Comparison of ENCODE assay signal across 24 cellular contexts in the genomic region with DNA sequence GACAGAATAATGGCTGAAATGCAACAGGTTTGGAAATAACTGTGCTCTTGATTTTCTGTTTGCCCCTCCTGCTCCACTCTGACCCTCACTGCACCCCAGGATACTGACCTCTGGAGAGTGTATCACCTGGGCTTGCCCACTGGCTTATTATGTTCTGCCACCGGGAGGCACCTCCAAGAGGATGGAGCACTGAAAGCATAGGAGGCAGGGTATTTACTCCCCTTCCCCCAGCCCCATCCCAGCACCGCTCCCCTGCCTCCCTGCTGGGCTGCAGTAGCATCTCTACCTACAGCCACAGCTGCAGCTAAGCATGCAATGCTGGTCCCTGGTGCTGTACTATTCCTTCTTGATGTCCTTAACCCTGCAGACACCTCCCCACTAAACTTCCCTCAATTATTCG. TPM values are rescaled to one million over a fixed set of nuclear protein-coding genes. Genes with fewer than 3 reads are reported as not detected.
DNase-seq lines count a peak whose midpoint lies in the region; ATAC-seq, FAIRE-seq and TF ChIP-seq lines count a peak whose summit lies in the region.
"Had no signal": no experiment of that assay in that cellular context is flagged by ENCODE, and none has a peak within 500 bp of the region (broad histone marks: within the 10 kb centered on the region; RNA-seq: fewer than 3 reads in every experiment).

No MANE protein-coding gene starts in this region.

- no peak overlapping the region for H3K4me2 ChIP-seq in HepG2 (ENCODE audit: low read depth, low read length)

- no peaks in the 10 kb centered on the region for H3K27me3 ChIP-seq in HepG2 (ENCODE audit: control insufficient read depth in 1 of 2, insufficient read depth in 2 of 2, low read length in 2 of 2)
- no peaks in the 10 kb centered on the region for H3K27me3 ChIP-seq in right lobe of liver
- H3K27me3 ChIP-seq: MG63 had no signal

- in situ Hi-C loops in HepG2 (cut with HindIII; ENCODE audit: extremely low pct_ligation_motif_present, low pct_unique_long_range_greater_than_20kb) = no loop called here

- no peak for TF ChIP-seq RAD21 in HepG2 (CRISPR knock-in tag; IDR thresholded peaks at IDR 0.05)

- peaks cover 5% of the 10 kb centered on the region for H3K36me3 Mint-ChIP-seq in stimulated activated effector memory CD8-positive, alpha-beta T cell treated with anti-CD3 and anti-CD28 coated beads, Interleukin-12 subunit alpha, Interleukin-12 subunit beta, amount 100 ng/mL, for 72 hours

- H3K27ac ChIP-seq in HepG2 (ENCODE audit: extremely low read length, insufficient read depth, low read length) (no peak overlapping the region), right lobe of liver (no peak overlapping the region)
- H3K27ac ChIP-seq: SK-N-MC had no signal

- CTCF ChIA-PET in HepG2 (lab: Yijun Ruan, JAX; ENCODE audit: low intra/inter-chr PET ratio, low total read pairs) = no interaction called here

- 93% methylated on average over 3 of the region's 3 CpGs for WGBS in HepG2 (ENCODE audit: low lambda C conversion rate)
- WGBS in right lobe of liver (ENCODE audit: insufficient coverage, low coverage, low lambda C conversion rate, missing lambda C conversion rate) = 77% methylated on average over 2 of the region's 3 CpGs
- 77 to 83% methylated on average over 3 of the region's 3 CpGs for WGBS in lower leg skin, 2 donors

- H3K4me3 Mint-ChIP-seq in stimulated activated effector memory CD8-positive, alpha-beta T cell treated with anti-CD3 and anti-CD28 coated beads, Interleukin-12 subunit alpha, Interleukin-12 subunit beta, amount 100 ng/mL, for 72 hours = no peak overlapping the region
- H3K4me3 Mint-ChIP-seq: B cell, CD14-positive monocyte had no signal

- TF ChIP-seq EP300 in HepG2 (IDR thresholded peaks at IDR 0.05; ENCODE audit: low read depth in 2 of 2, low read length in 2 of 2) = no peak
- TF ChIP-seq EP300 in HepG2 (CRISPR knock-in tag; IDR thresholded peaks at IDR 0.05; ENCODE audit: borderline replicate concordance) = no peak

- H3K36me3 ChIP-seq in HepG2 (replicated peaks in 1 of 2; ENCODE audit: control insufficient read depth in 1 of 2, insufficient read depth in 2 of 2, low read length in 2 of 2) (no peaks in the 10 kb centered on the region), right lobe of liver (no peaks in the 10 kb centered on the region)
- H3K36me3 ChIP-seq: HAP-1, MG63 had no signal

- H3K27ac Mint-ChIP-seq in stimulated activated effector memory CD8-positive, alpha-beta T cell treated with anti-CD3 and anti-CD28 coated beads, Interleukin-12 subunit alpha, Interleukin-12 subunit beta, amount 100 ng/mL, for 72 hours = no peak overlapping the region
- H3K27ac Mint-ChIP-seq: B cell had no signal

- H3K9me3 Mint-ChIP-seq in stimulated activated effector memory CD8-positive, alpha-beta T cell treated with anti-CD3 and anti-CD28 coated beads, Interleukin-12 subunit alpha, Interleukin-12 subunit beta, amount 100 ng/mL, for 72 hours = no peaks in the 10 kb centered on the region
- H3K9me3 Mint-ChIP-seq: CD14-positive monocyte had no signal

- TF ChIP-seq POLR2A in HepG2 (IDR thresholded peaks at IDR 0.05; ENCODE audit: insufficient read depth in 1 of 2, low read depth in 2 of 2, low read length in 2 of 2) (no peak), right lobe of liver (IDR thresholded peaks at IDR 0.05) (no peak), lower leg skin (IDR thresholded peaks at IDR 0.05) (no peak)

- no peaks in the 10 kb centered on the region for H3K79me2 ChIP-seq in HepG2 (ENCODE audit: insufficient read depth, low read length)

- DNase-seq in HepG2 (ENCODE audit: low spot score) = no peak
- DNase-seq in right lobe of liver = no peak
- peak; percentile 59 for DNase-seq in NCI-H69 (lab: John Stamatoyannopoulos, UW)
- peak; percentile 28 for DNase-seq in iPS DF 19.7 (ENCODE audit: low read depth, low spot score)
- DNase-seq in stimulated activated effector memory CD8-positive, alpha-beta T cell treated with anti-CD3 and anti-CD28 coated beads, Interleukin-12 subunit alpha, Interleukin-12 subunit beta, amount 100 ng/mL, for 72 hours (ENCODE audit: low spot score in 2 of 2) = no peak
- DNase-seq in activated CD4-positive, alpha-beta T cell treated with anti-CD3 and anti-CD28 coated beads for 48 hours = no peak
- no peak for DNase-seq in lower leg skin (ENCODE audit: low spot score in 2 of 2)
- no peak for DNase-seq in D721Med (ENCODE audit: insufficient read length, low spot score)
- DNase-seq: MG63, NCI-H1048, NCI-H1417 treated with DMSO at 0.1 percent for 48 hours, NCI-H1930, NCI-H2171, NCI-H524 treated with DMSO at 0.1 percent for 48 hours, PC-3, Right ventricle myocardium superior, SW 1271 had no signal

- TF ChIP-seq CTCF in HepG2 (CRISPR knock-in tag; IDR thresholded peaks at IDR 0.05) (no peak), right lobe of liver (IDR thresholded peaks at IDR 0.05) (no peak), lower leg skin (IDR thresholded peaks at IDR 0.05) (no peak), D721Med (IDR thresholded peaks at IDR 0.05; ENCODE audit: insufficient read depth, missing control alignments) (no peak)

- intact Hi-C loops in HepG2 (cut with micrococcal nuclease; ENCODE audit: unreplicated experiment) (no loop called here), right lobe of liver (cut with DNase I) (no loop called here), lower leg skin (cut with DNase I; ENCODE audit: low total_unique reads) (no loop called here)

- H3K9me3 ChIP-seq in HepG2 (ENCODE audit: low read length) = no peaks in the 10 kb centered on the region
- no peaks in the 10 kb centered on the region for H3K9me3 ChIP-seq in right lobe of liver
- H3K9me3 ChIP-seq: HAP-1, MG63 had no signal

- H3K4me1 Mint-ChIP-seq in stimulated activated effector memory CD8-positive, alpha-beta T cell treated with anti-CD3 and anti-CD28 coated beads, Interleukin-12 subunit alpha, Interleukin-12 subunit beta, amount 100 ng/mL, for 72 hours = no peaks in the 10 kb centered on the region
- H3K4me1 Mint-ChIP-seq: B cell, CD14-positive monocyte had no signal

- POLR2A ChIA-PET in HepG2 (lab: Yijun Ruan, JAX) = no interaction called here

- peaks cover 8% of the 10 kb centered on the region for H3K4me1 ChIP-seq in HepG2 (ENCODE audit: insufficient read depth, low read length)
- H3K4me1 ChIP-seq in right lobe of liver = no peaks in the 10 kb centered on the region
- H3K4me1 ChIP-seq: HAP-1 had no signal

- H2AFZ ChIP-seq in HepG2 (ENCODE audit: low read length) = no peak overlapping the region

- H3K4me3 ChIP-seq in HepG2 (replicated peaks in 1 of 3; ENCODE audit: insufficient read depth in 1 of 3, low read depth in 2 of 3, low read length in 3 of 3) (no peak overlapping the region), right lobe of liver (no peak overlapping the region), lower leg skin (ENCODE audit: low read depth, poor library complexity, severe bottlenecking) (no peak overlapping the region)
- H3K4me3 ChIP-seq: HAP-1, K562, MG63, SK-N-MC had no signal

- H4K20me1 ChIP-seq in HepG2 (ENCODE audit: insufficient read depth, low read length) = no peaks in the 10 kb centered on the region

- BruUV-seq in HepG2 (replicated peaks; lab: Mats Ljungman, UMichigan) = no TSS peak

- H3K9ac ChIP-seq in HepG2 (ENCODE audit: insufficient read depth, low read depth, low read length) = no peak overlapping the region

- ATAC-seq in HepG2 (peak; percentile 44; the same call in 2 of the 3 replicates), right lobe of liver (no peak)
- peak; percentile 26 for ATAC-seq in stimulated activated effector memory CD8-positive, alpha-beta T cell treated with anti-CD3 and anti-CD28 coated beads, Interleukin-12 subunit alpha, Interleukin-12 subunit beta, amount 100 ng/mL, for 72 hours
- ATAC-seq: K562, PC-3 had no signal

- FAIRE-seq in HepG2 (lab: Jason Lieb, UNC) (no peak), D721Med (lab: Jason Lieb, UNC) (no peak)
- FAIRE-seq: A204.1, GM19239, K562 had no signal

TF ChIP-seq in HepG2, 621 proteins besides CTCF, POLR2A, EP300 and RAD21 (continues in another document):
- no peak for TF ChIP-seq NR2F2 (IDR thresholded peaks at IDR 0.05; ENCODE audit: borderline replicate concordance, low read depth)
- no peak for TF ChIP-seq PCBP1 (IDR thresholded peaks at IDR 0.05; ENCODE audit: borderline replicate concordance, low read depth, low read length)
- TF ChIP-seq ZNF839 (CRISPR knock-in tag; IDR thresholded peaks at IDR 0.05; ENCODE audit: borderline replicate concordance) = no peak
- TF ChIP-seq ZNF777 (CRISPR knock-in tag; IDR thresholded peaks at IDR 0.05) = no peak
- TF ChIP-seq, protein P1, sequence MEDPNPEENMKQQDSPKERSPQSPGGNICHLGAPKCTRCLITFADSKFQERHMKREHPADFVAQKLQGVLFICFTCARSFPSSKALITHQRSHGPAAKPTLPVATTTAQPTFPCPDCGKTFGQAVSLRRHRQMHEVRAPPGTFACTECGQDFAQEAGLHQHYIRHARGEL (CRISPR knock-in tag; IDR thresholded peaks at IDR 0.05) = no peak
- no peak for TF ChIP-seq NFIC (IDR thresholded peaks at IDR 0.05; ENCODE audit: low read length)
- no peak for TF ChIP-seq SALL2 (CRISPR knock-in tag; IDR thresholded peaks at IDR 0.05)

RNA-seq across cellular contexts. Expression of a gene that starts 26.4 kb away (rescaled TPM):
- 13.0 and 14.6 TPM in 2 replicates for total RNA-seq in HepG2 (2016; rRNA removed; fragmentation: Illumina TruSeq; extraction: Trizol)
- 5.5 and 6.4 TPM in 2 replicates for total RNA-seq in HepG2 (2016; cell fraction: cytosol; rRNA removed; fragmentation: Illumina TruSeq; extraction: Trizol; ENCODE audit: low read depth)
- 10.3 and 10.8 TPM in 2 replicates for total RNA-seq in HepG2 (2016; cell fraction: insoluble cytoplasmic fraction; rRNA removed; fragmentation: Illumina TruSeq; extraction: Trizol)
- total RNA-seq in HepG2 (2016; cell fraction: membrane; rRNA removed; fragmentation: Illumina TruSeq; extraction: Trizol) = 9.4 and 11.7 TPM in 2 replicates
- total RNA-seq in HepG2 (2016; cell fraction: nucleus; rRNA removed; fragmentation: Illumina TruSeq; extraction: Trizol) = 25.8 and 26.1 TPM in 2 replicates
- polyA plus RNA-seq in HepG2 (2011; rRNA removed) = 3.5 and 4.7 TPM in 2 replicates
- 1.2 and 2.2 TPM in 2 replicates for polyA plus RNA-seq in HepG2 (2011; cell fraction: cytosol; rRNA removed)
- polyA plus RNA-seq in HepG2 (2011; cell fraction: nucleus; rRNA removed) = 1.9 and 3.3 TPM in 2 replicates
- 4.5 and 4.8 TPM in 2 replicates for polyA plus RNA-seq in HepG2 (2012)
- polyA plus RNA-seq in HepG2 (2016; cell fraction: cytosol; fragmentation: Illumina TruSeq; extraction: Trizol; ENCODE audit: low read depth) = 0.17 and 0.28 TPM in 2 replicates
- 7.7 and 7.8 TPM in 2 replicates for polyA plus RNA-seq in HepG2 (2016; cell fraction: insoluble cytoplasmic fraction; fragmentation: Illumina TruSeq; extraction: Trizol; ENCODE audit: low read depth)
- polyA plus RNA-seq in HepG2 (2016; cell fraction: membrane; fragmentation: Illumina TruSeq; extraction: Trizol; ENCODE audit: low read depth) = 1.8 and 2.2 TPM in 2 replicates
- 8.7 and 13.1 TPM in 2 replicates for polyA plus RNA-seq in HepG2 (2016; cell fraction: nucleus; fragmentation: Illumina TruSeq; extraction: Trizol; ENCODE audit: insufficient read depth, low read depth)
- polyA minus RNA-seq in HepG2 (2011; rRNA and poly(A)+ RNA removed; ENCODE audit: low replicate concordance) = 1.3 and 5.5 TPM in 2 replicates
- 5.5 and 6.7 TPM in 2 replicates for polyA minus RNA-seq in HepG2 (2011; cell fraction: cytosol; rRNA and poly(A)+ RNA removed)
- 31.2 and 39.4 TPM in 2 replicates for polyA minus RNA-seq in HepG2 (2011; cell fraction: nucleus; rRNA and poly(A)+ RNA removed)
- 10 to 100 TPM in 1 of 6 experiments, 1 to 10 TPM in 5; 5.3 to 14.3 (median 6.9) TPM for total RNA-seq in right lobe of liver
- 10 to 100 TPM in 3 of 4 donors, 1 to 10 TPM in 1; 7.3 to 18.2 (median 14.1) TPM for total RNA-seq in lower leg skin

Comparison
In these comparisons a context has a peak if more than half of its experiments do, and no peak if none do; other contexts are left out.
1. ATAC-seq: peak in HepG2 (single experiment) and stimulated activated effector memory CD8-positive, alpha-beta T cell treated with anti-CD3 and anti-CD28 coated beads, Interleukin-12 subunit alpha, Interleukin-12 subunit beta, amount 100 ng/mL, for 72 hours (single experiment); none in right lobe of liver (0 of 4).
2. DNase-seq: peak in NCI-H69 (single experiment) and iPS DF 19.7 (single experiment); none in HepG2 (single experiment), right lobe of liver (0 of 3), stimulated activated effector memory CD8-positive, alpha-beta T cell treated with anti-CD3 and anti-CD28 coated beads, Interleukin-12 subunit alpha, Interleukin-12 subunit beta, amount 100 ng/mL, for 72 hours (0 of 2), activated CD4-positive, alpha-beta T cell treated with anti-CD3 and anti-CD28 coated beads for 48 hours (single experiment), lower leg skin (0 of 2) and D721Med (single experiment).